Comparison of ENCODE assay signal across 17 cellular contexts in the genomic region with DNA sequence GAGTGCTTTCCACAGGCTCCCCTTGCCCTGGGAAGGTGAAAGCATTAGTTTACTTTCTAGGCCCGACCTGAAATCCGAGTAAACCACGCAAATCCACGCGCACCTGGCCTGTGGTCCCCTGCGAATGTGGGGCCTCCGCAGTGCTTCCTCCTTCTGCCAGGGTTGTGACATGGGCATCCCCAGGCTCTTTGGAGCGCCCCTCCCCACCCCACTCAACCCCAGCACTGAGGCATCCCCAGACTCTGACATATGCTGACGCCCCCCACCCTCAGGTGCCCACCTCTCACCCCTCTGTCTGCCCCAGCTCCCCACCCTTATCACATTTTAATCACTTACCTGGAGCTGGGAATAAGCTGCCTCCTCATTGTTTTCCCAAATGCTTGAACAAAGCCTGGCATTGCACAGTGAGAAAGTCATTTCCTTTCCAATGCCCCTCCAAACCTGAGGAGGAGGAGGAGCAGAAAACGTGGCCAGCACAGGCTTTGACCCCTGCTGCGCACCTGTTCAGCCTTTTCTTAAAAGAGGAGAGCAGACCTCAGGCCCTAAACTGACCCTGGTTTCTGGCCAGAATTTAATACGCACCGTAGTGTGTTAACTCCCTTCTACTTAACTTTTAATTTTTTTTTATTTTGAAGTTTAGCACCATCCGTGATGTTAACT.
DNase-seq lines count a peak whose midpoint lies in the region; ATAC-seq and TF ChIP-seq lines count a peak whose summit lies in the region.
"Had no signal": no experiment of that assay in that cellular context is flagged by ENCODE, and none has a peak within 500 bp of the region (broad histone marks: within the 10 kb centered on the region; RNA-seq: fewer than 3 reads in every experiment).

No MANE protein-coding gene starts in this region.

- H3K27me3 Mint-ChIP-seq in mesothelial cell of epicardium (ENCODE audit: low read depth): no peaks in the 10 kb centered on the region
- no peaks in the 10 kb centered on the region for H3K27me3 Mint-ChIP-seq in type B pancreatic cell

- H3K4me3 ChIP-seq in HEK293 (ENCODE audit: low read depth, low read length) (no peak overlapping the region), hepatocyte (no peak overlapping the region), left ventricle myocardium inferior (no peak overlapping the region)

- peaks cover 70% of the 10 kb centered on the region for H3K4me1 Mint-ChIP-seq in mesothelial cell of epicardium
- H3K4me1 Mint-ChIP-seq in type B pancreatic cell (ENCODE audit: unreplicated experiment): peaks cover 59% of the 10 kb centered on the region
- no peaks in the 10 kb centered on the region for H3K4me1 Mint-ChIP-seq in stimulated activated effector memory CD8-positive, alpha-beta T cell treated with anti-CD3 and anti-CD28 coated beads, Interleukin-12 subunit alpha, Interleukin-12 subunit beta, amount 100 ng/mL, for 72 hours

- WGBS in hepatocyte (ENCODE audit: low lambda C conversion rate, missing lambda C conversion rate): 43% methylated on average over 14 of the region's 14 CpGs

- intact Hi-C loops in left ventricle myocardium inferior (cut with micrococcal nuclease): no loop called here
- intact Hi-C loops in posterior vena cava (cut with DNase I): no loop called here

- CTCF ChIA-PET in HEK293 (lab: Yijun Ruan, JAX): interaction anchor here (0.6 kb wide), 1 partner anchor 30 kb away, joined by 4 read pairs; no protein-coding TSS in a partner anchor

- peak overlapping the region; percentile 86 for H3K27ac ChIP-seq in HEK293 (ENCODE audit: extremely low read depth, low read depth, low read length)
- H3K27ac ChIP-seq in hepatocyte: peak overlapping the region; percentile 83
- no peak overlapping the region for H3K27ac ChIP-seq in left ventricle myocardium inferior (replicated peaks)
- H3K27ac ChIP-seq: esophagus muscularis mucosa had no signal

- H3K36me3 ChIP-seq in HEK293 (ENCODE audit: control insufficient read depth in 2 of 2, insufficient read depth in 1 of 2, low read length in 2 of 2): no peaks in the 10 kb centered on the region
- no peaks in the 10 kb centered on the region for H3K36me3 ChIP-seq in hepatocyte (replicated peaks; ENCODE audit: insufficient read depth, low read depth)
- no peaks in the 10 kb centered on the region for H3K36me3 ChIP-seq in left ventricle myocardium inferior
- H3K36me3 ChIP-seq: esophagus muscularis mucosa had no signal

- no peaks in the 10 kb centered on the region for H4K20me1 ChIP-seq in hepatocyte (ENCODE audit: insufficient read depth, poor library complexity, severe bottlenecking)

- POLR2A ChIA-PET in HEK293 (lab: Yijun Ruan, JAX): no interaction called here

- no peak for DNase-seq in hepatocyte (ENCODE audit: low spot score)
- no peak for DNase-seq in mesothelial cell of epicardium (ENCODE audit: low spot score in 2 of 2, unreplicated experiment in 2 of 2)
- no peak for DNase-seq in type B pancreatic cell (ENCODE audit: extremely low spot score, unreplicated experiment)
- DNase-seq in stimulated activated effector memory CD8-positive, alpha-beta T cell treated with anti-CD3 and anti-CD28 coated beads, Interleukin-12 subunit alpha, Interleukin-12 subunit beta, amount 100 ng/mL, for 72 hours (ENCODE audit: low spot score in 2 of 2): no peak
- DNase-seq in left ventricle myocardium inferior: no peak
- DNase-seq in posterior vena cava (ENCODE audit: low spot score): no peak
- DNase-seq: activated CD4-positive, CD25-positive, alpha-beta regulatory T cell treated with anti-CD3 and anti-CD28 coated beads, Interleukin-2, amount 50 U/mL, for 72 hours; effector CD8-positive, alpha-beta T cell; immature natural killer cell; mammary epithelial cell; natural killer cell; NCI-H226; T1000 had no signal

- H3K4me2 ChIP-seq in hepatocyte: peak overlapping the region; percentile 93

- H3K9me3 ChIP-seq in HEK293 (ENCODE audit: control insufficient read depth, insufficient read depth, low read depth, low read length): no peaks in the 10 kb centered on the region
- peaks cover under 1% of the 10 kb centered on the region for H3K9me3 ChIP-seq in hepatocyte (ENCODE audit: low read depth)
- peaks cover 2% of the 10 kb centered on the region for H3K9me3 ChIP-seq in left ventricle myocardium inferior (replicated peaks)

- no peak overlapping the region for H2AFZ ChIP-seq in hepatocyte

- peaks cover 7% of the 10 kb centered on the region for H3K36me3 Mint-ChIP-seq in mesothelial cell of epicardium
- H3K36me3 Mint-ChIP-seq in type B pancreatic cell: peaks cover 11% of the 10 kb centered on the region
- no peaks in the 10 kb centered on the region for H3K36me3 Mint-ChIP-seq in stimulated activated effector memory CD8-positive, alpha-beta T cell treated with anti-CD3 and anti-CD28 coated beads, Interleukin-12 subunit alpha, Interleukin-12 subunit beta, amount 100 ng/mL, for 72 hours
- H3K36me3 Mint-ChIP-seq: activated naive CD8-positive, alpha-beta T cell; immature natural killer cell had no signal

- TF ChIP-seq CTCF in HEK293 (tag by site-specific recombination; IDR thresholded peaks at IDR 0.05): no peak
- TF ChIP-seq CTCF in hepatocyte (IDR thresholded peaks at IDR 0.05; ENCODE audit: poor library complexity): no peak
- no peak for TF ChIP-seq CTCF in mesothelial cell of epicardium (IDR thresholded peaks at IDR 0.05; ENCODE audit: unreplicated experiment)
- TF ChIP-seq CTCF in type B pancreatic cell (conservative IDR thresholded peaks at IDR 0.05): no peak
- no peak for TF ChIP-seq CTCF in left ventricle myocardium inferior (IDR thresholded peaks at IDR 0.05; ENCODE audit: borderline replicate concordance)

- peaks cover 13% of the 10 kb centered on the region for H3K9me3 Mint-ChIP-seq in mesothelial cell of epicardium
- peaks cover 14% of the 10 kb centered on the region for H3K9me3 Mint-ChIP-seq in type B pancreatic cell
- no peaks in the 10 kb centered on the region for H3K9me3 Mint-ChIP-seq in stimulated activated effector memory CD8-positive, alpha-beta T cell treated with anti-CD3 and anti-CD28 coated beads, Interleukin-12 subunit alpha, Interleukin-12 subunit beta, amount 100 ng/mL, for 72 hours
- H3K9me3 Mint-ChIP-seq: natural killer cell had no signal

- H3K4me1 ChIP-seq in HEK293 (ENCODE audit: control insufficient read depth, insufficient read depth, low read length): peaks cover 46% of the 10 kb centered on the region
- peaks cover 59% of the 10 kb centered on the region for H3K4me1 ChIP-seq in hepatocyte (ENCODE audit: insufficient read depth)
- peaks cover 8% of the 10 kb centered on the region for H3K4me1 ChIP-seq in left ventricle myocardium inferior

- H3K27ac Mint-ChIP-seq in mesothelial cell of epicardium (peak overlapping the region; percentile 87), type B pancreatic cell (peak overlapping the region; percentile 73)
- H3K27ac Mint-ChIP-seq in stimulated activated effector memory CD8-positive, alpha-beta T cell treated with anti-CD3 and anti-CD28 coated beads, Interleukin-12 subunit alpha, Interleukin-12 subunit beta, amount 100 ng/mL, for 72 hours: no peak overlapping the region
- H3K27ac Mint-ChIP-seq: activated naive CD8-positive, alpha-beta T cell; immature natural killer cell; natural killer cell had no signal

- no peaks in the 10 kb centered on the region for H3K27me3 ChIP-seq in hepatocyte
- H3K27me3 ChIP-seq in left ventricle myocardium inferior (ENCODE audit: low read depth): peaks cover 85% of the 10 kb centered on the region

- ATAC-seq in stimulated activated effector memory CD8-positive, alpha-beta T cell treated with anti-CD3 and anti-CD28 coated beads, Interleukin-12 subunit alpha, Interleukin-12 subunit beta, amount 100 ng/mL, for 72 hours: no peak
- ATAC-seq: SK-N-SH treated with all-trans-retinoic acid at 6 μM for 48 hours had no signal

- H3K9me2 ChIP-seq in hepatocyte (replicated peaks; ENCODE audit: insufficient read depth): no peaks in the 10 kb centered on the region

- H3K79me2 ChIP-seq in hepatocyte: no peaks in the 10 kb centered on the region

- peak overlapping the region; percentile 31 for H3K4me3 Mint-ChIP-seq in mesothelial cell of epicardium
- peak overlapping the region; percentile 88 for H3K4me3 Mint-ChIP-seq in type B pancreatic cell
- H3K4me3 Mint-ChIP-seq in stimulated activated effector memory CD8-positive, alpha-beta T cell treated with anti-CD3 and anti-CD28 coated beads, Interleukin-12 subunit alpha, Interleukin-12 subunit beta, amount 100 ng/mL, for 72 hours: no peak overlapping the region
- H3K4me3 Mint-ChIP-seq: activated naive CD8-positive, alpha-beta T cell had no signal

TF ChIP-seq in HEK293, 187 proteins besides CTCF, POLR2A, EP300 and RAD21:
- TF ChIP-seq ZNF157 (tag by site-specific recombination; IDR thresholded peaks at IDR 0.05) (no peak), ZNF626 (tag by site-specific recombination; IDR thresholded peaks at IDR 0.05) (no peak), ZNF707 (tag by site-specific recombination; IDR thresholded peaks at IDR 0.05) (no peak), BCL11B (tag by site-specific recombination; IDR thresholded peaks at IDR 0.05; ENCODE audit: low read depth) (no peak), ZNF366 (tag by site-specific recombination; conservative IDR thresholded peaks at IDR 0.05) (no peak), ZNF416 (tag by site-specific recombination; IDR thresholded peaks at IDR 0.05) (no peak)
- TF ChIP-seq, protein P1, sequence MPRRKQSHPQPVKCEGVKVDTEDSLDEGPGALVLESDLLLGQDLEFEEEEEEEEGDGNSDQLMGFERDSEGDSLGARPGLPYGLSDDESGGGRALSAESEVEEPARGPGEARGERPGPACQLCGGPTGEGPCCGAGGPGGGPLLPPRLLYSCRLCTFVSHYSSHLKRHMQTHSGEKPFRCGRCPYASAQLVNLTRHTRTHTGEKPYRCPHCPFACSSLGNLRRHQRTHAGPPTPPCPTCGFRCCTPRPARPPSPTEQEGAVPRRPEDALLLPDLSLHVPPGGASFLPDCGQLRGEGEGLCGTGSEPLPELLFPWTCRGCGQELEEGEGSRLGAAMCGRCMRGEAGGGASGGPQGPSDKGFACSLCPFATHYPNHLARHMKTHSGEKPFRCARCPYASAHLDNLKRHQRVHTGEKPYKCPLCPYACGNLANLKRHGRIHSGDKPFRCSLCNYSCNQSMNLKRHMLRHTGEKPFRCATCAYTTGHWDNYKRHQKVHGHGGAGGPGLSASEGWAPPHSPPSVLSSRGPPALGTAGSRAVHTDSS (tag by site-specific recombination; IDR thresholded peaks at IDR 0.05): no peak
